Comparison of ENCODE assay signal across 16 cellular contexts in the genomic region with DNA sequence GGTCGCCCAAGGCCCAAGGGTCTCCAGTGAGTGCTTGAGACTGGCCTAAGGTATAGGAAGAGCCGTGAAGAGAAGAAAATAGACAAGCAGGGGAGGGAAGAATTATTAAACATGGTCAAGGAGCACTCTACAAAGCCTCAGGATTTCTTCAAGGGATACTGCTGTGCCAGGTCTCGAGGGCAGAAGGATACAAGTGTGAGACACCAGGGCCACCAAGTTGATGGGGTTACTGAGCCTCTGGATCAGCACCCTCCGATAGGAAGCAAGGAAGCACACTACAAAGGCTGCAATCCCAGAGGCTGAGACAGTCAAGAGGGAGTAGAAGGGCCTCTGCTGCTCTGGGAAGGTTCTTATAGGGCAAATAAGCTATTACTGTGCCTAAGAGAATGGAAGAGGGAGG. TPM values are rescaled to one million over a fixed set of nuclear protein-coding genes. Genes with fewer than 3 reads are reported as not detected.
DNase-seq lines count a peak whose midpoint lies in the region; ATAC-seq and TF ChIP-seq lines count a peak whose summit lies in the region.
"Had no signal": no experiment of that assay in that cellular context is flagged by ENCODE, and none has a peak within 500 bp of the region (broad histone marks: within the 10 kb centered on the region; RNA-seq: fewer than 3 reads in every experiment).

No MANE protein-coding gene starts in this region.

- no peak overlapping the region for H3K27ac ChIP-seq in foreskin keratinocyte
- H3K27ac ChIP-seq: 22Rv1, PC-9 had no signal

- H3K4me3 ChIP-seq in GM12865 (ENCODE audit: low read depth, low read length), result peak overlapping the region; percentile 62
- H3K4me3 ChIP-seq: PC-9 had no signal

- DNase-seq in T-helper 1 cell, result no peak
- DNase-seq in GM12865 (ENCODE audit: low read depth), result no peak
- no peak for DNase-seq in activated T-helper 1 cell treated with anti-CD3 and anti-CD28 coated beads, Interleukin-12 subunit alpha, Interleukin-12 subunit beta, Interleukin-2, Interleukin-4 antibody, amounts not matched to agents 30 ng/mL and 10 ng/mL and 1 ng/mL, durations not matched to agents 14 hours and 24 hours and 36 hours (ENCODE audit: low spot score)
- DNase-seq in neural crest cell (ENCODE audit: low read depth, low spot score), result no peak
- no peak for DNase-seq in COR-L47 (lab: John Stamatoyannopoulos, UW)
- DNase-seq in foreskin keratinocyte, result no peak
- DNase-seq: heart left ventricle, NCI-H2029 treated with DMSO at 0.1 percent for 48 hours, NCI-H524 treated with DMSO at 0.1 percent for 48 hours, PC-9, SK-N-SH had no signal

- no peaks in the 10 kb centered on the region for H3K9me3 Mint-ChIP-seq in T-helper 1 cell treated with Interleukin-12 subunit alpha and Interleukin-12 subunit beta and Interleukin-4 antibody, amounts not matched to agents 30 μg/mL and 1 μg/mL, for 36 hours
- no peaks in the 10 kb centered on the region for H3K9me3 Mint-ChIP-seq in activated T-helper 1 cell treated with anti-CD3 and anti-CD28 coated beads, Interleukin-12 subunit alpha, Interleukin-12 subunit beta, Interleukin-2, Interleukin-4 antibody, amounts not matched to agents 30 ng/mL and 10 ng/mL and 1 ng/mL, durations not matched to agents 14 hours and 24 hours and 36 hours
- H3K9me3 Mint-ChIP-seq in neural crest cell, result no peaks in the 10 kb centered on the region
- H3K9me3 Mint-ChIP-seq: WTC11 had no signal

- H3K36me3 Mint-ChIP-seq in T-helper 1 cell treated with Interleukin-12 subunit alpha and Interleukin-12 subunit beta and Interleukin-4 antibody, amounts not matched to agents 30 μg/mL and 1 μg/mL, for 36 hours (ENCODE audit: low read depth), result peaks cover 78% of the 10 kb centered on the region
- H3K36me3 Mint-ChIP-seq in activated T-helper 1 cell treated with anti-CD3 and anti-CD28 coated beads, Interleukin-12 subunit alpha, Interleukin-12 subunit beta, Interleukin-2, Interleukin-4 antibody, amounts not matched to agents 30 ng/mL and 10 ng/mL and 1 ng/mL, durations not matched to agents 14 hours and 24 hours and 36 hours (ENCODE audit: low read depth), result peaks cover 79% of the 10 kb centered on the region
- H3K36me3 Mint-ChIP-seq in neural crest cell (ENCODE audit: low read depth), result peaks cover 17% of the 10 kb centered on the region

- H3K27ac Mint-ChIP-seq in T-helper 1 cell treated with Interleukin-12 subunit alpha and Interleukin-12 subunit beta and Interleukin-4 antibody, amounts not matched to agents 30 μg/mL and 1 μg/mL, for 36 hours, result peak overlapping the region; percentile 94
- peak overlapping the region; percentile 98 for H3K27ac Mint-ChIP-seq in activated T-helper 1 cell treated with anti-CD3 and anti-CD28 coated beads, Interleukin-12 subunit alpha, Interleukin-12 subunit beta, Interleukin-2, Interleukin-4 antibody, amounts not matched to agents 30 ng/mL and 10 ng/mL and 1 ng/mL, durations not matched to agents 14 hours and 24 hours and 36 hours
- no peak overlapping the region for H3K27ac Mint-ChIP-seq in neural crest cell (ENCODE audit: unreplicated experiment)
- H3K27ac Mint-ChIP-seq: WTC11 had no signal

- TF ChIP-seq CTCF in GM12865 (IDR thresholded peaks at IDR 0.05; ENCODE audit: insufficient read depth, low read depth, low read length, missing control alignments) (no peak), neural crest cell (conservative IDR thresholded peaks at IDR 0.05) (no peak), foreskin keratinocyte (conservative IDR thresholded peaks at IDR 0.05) (no peak)

- H3K27me3 ChIP-seq in foreskin keratinocyte, result no peaks in the 10 kb centered on the region
- H3K27me3 ChIP-seq: heart left ventricle had no signal

- no peaks in the 10 kb centered on the region for H3K4me1 ChIP-seq in foreskin keratinocyte

- peaks cover 66% of the 10 kb centered on the region for H3K4me1 Mint-ChIP-seq in T-helper 1 cell treated with Interleukin-12 subunit alpha and Interleukin-12 subunit beta and Interleukin-4 antibody, amounts not matched to agents 30 μg/mL and 1 μg/mL, for 36 hours (ENCODE audit: low read depth)
- H3K4me1 Mint-ChIP-seq in activated T-helper 1 cell treated with anti-CD3 and anti-CD28 coated beads, Interleukin-12 subunit alpha, Interleukin-12 subunit beta, Interleukin-2, Interleukin-4 antibody, amounts not matched to agents 30 ng/mL and 10 ng/mL and 1 ng/mL, durations not matched to agents 14 hours and 24 hours and 36 hours (ENCODE audit: low read depth), result peaks cover 80% of the 10 kb centered on the region
- peaks cover 4% of the 10 kb centered on the region for H3K4me1 Mint-ChIP-seq in neural crest cell

- ATAC-seq in foreskin keratinocyte (no peak), HG03520 (IDR thresholded peaks at IDR 0.05; ENCODE audit: unreplicated experiment) (no peak)

- H3K4me3 Mint-ChIP-seq in T-helper 1 cell treated with Interleukin-12 subunit alpha and Interleukin-12 subunit beta and Interleukin-4 antibody, amounts not matched to agents 30 μg/mL and 1 μg/mL, for 36 hours, result peak overlapping the region; percentile 99
- peak overlapping the region; percentile 100 for H3K4me3 Mint-ChIP-seq in activated T-helper 1 cell treated with anti-CD3 and anti-CD28 coated beads, Interleukin-12 subunit alpha, Interleukin-12 subunit beta, Interleukin-2, Interleukin-4 antibody, amounts not matched to agents 30 ng/mL and 10 ng/mL and 1 ng/mL, durations not matched to agents 14 hours and 24 hours and 36 hours
- H3K4me3 Mint-ChIP-seq in neural crest cell, result peak overlapping the region; percentile 5
- H3K4me3 Mint-ChIP-seq: WTC11 had no signal

- intact Hi-C loops in activated T-helper 1 cell treated with anti-CD3 and anti-CD28 coated beads, Interleukin-12 subunit alpha, Interleukin-12 subunit beta, Interleukin-2, Interleukin-4 antibody, amounts not matched to agents 30 ng/mL and 10 ng/mL and 1 ng/mL, durations not matched to agents 14 hours and 24 hours and 36 hours (cut with micrococcal nuclease), result loop anchor here (2.0 kb wide), 1 partner anchor 37 kb away; no protein-coding TSS in a partner anchor

- no peaks in the 10 kb centered on the region for H3K27me3 Mint-ChIP-seq in T-helper 1 cell treated with Interleukin-12 subunit alpha and Interleukin-12 subunit beta and Interleukin-4 antibody, amounts not matched to agents 30 μg/mL and 1 μg/mL, for 36 hours (ENCODE audit: low read depth)
- peaks cover 2% of the 10 kb centered on the region for H3K27me3 Mint-ChIP-seq in activated T-helper 1 cell treated with anti-CD3 and anti-CD28 coated beads, Interleukin-12 subunit alpha, Interleukin-12 subunit beta, Interleukin-2, Interleukin-4 antibody, amounts not matched to agents 30 ng/mL and 10 ng/mL and 1 ng/mL, durations not matched to agents 14 hours and 24 hours and 36 hours (ENCODE audit: insufficient read depth)
- no peaks in the 10 kb centered on the region for H3K27me3 Mint-ChIP-seq in neural crest cell (ENCODE audit: low read depth)

RNA-seq across cellular contexts. Expression of a gene that starts 6.5 kb away (rescaled TPM):
- 138 and 142 TPM in 2 replicates for total RNA-seq in activated T-helper 1 cell treated with anti-CD3 and anti-CD28 coated beads, Interleukin-12 subunit alpha, Interleukin-12 subunit beta, Interleukin-2, Interleukin-4 antibody, amounts not matched to agents 30 ng/mL and 10 ng/mL and 1 ng/mL, durations not matched to agents 14 hours and 24 hours and 36 hours
- total RNA-seq in neural crest cell (79.1 and 83.8 TPM in 2 replicates), foreskin keratinocyte (70.1 and 73.0 TPM in 2 replicates)
- 118 and 127 TPM in 2 replicates for polyA plus RNA-seq in foreskin keratinocyte

RNA-seq across cellular contexts. Expression of a gene that starts 16.9 kb away (rescaled TPM):
- 31.4 and 35.1 TPM in 2 replicates for total RNA-seq in activated T-helper 1 cell treated with anti-CD3 and anti-CD28 coated beads, Interleukin-12 subunit alpha, Interleukin-12 subunit beta, Interleukin-2, Interleukin-4 antibody, amounts not matched to agents 30 ng/mL and 10 ng/mL and 1 ng/mL, durations not matched to agents 14 hours and 24 hours and 36 hours
- 27.9 and 30.5 TPM in 2 replicates for total RNA-seq in neural crest cell
- total RNA-seq in foreskin keratinocyte, result 0.37 and 0.74 TPM in 2 replicates
- 0.32 and 0.39 TPM in 2 replicates for polyA plus RNA-seq in foreskin keratinocyte
- total RNA-seq: dermis microvascular lymphatic vessel endothelial cell had no signal

Comparison
In these comparisons a context has a peak if more than half of its experiments do, and no peak if none do; other contexts are left out.
1. H3K4me3 Mint-ChIP-seq: peak in every context shown above with its lines; median percentile 100 in activated T-helper 1 cell treated with anti-CD3 and anti-CD28 coated beads, Interleukin-12 subunit alpha, Interleukin-12 subunit beta, Interleukin-2, Interleukin-4 antibody, amounts not matched to agents 30 ng/mL and 10 ng/mL and 1 ng/mL, durations not matched to agents 14 hours and 24 hours and 36 hours; 99 in T-helper 1 cell treated with Interleukin-12 subunit alpha and Interleukin-12 subunit beta and Interleukin-4 antibody, amounts not matched to agents 30 μg/mL and 1 μg/mL, for 36 hours; 5 in neural crest cell.
2. RNA of a gene that starts 16.9 kb away (total RNA-seq): 31.4 to 35.1 TPM in activated T-helper 1 cell treated with anti-CD3 and anti-CD28 coated beads, Interleukin-12 subunit alpha, Interleukin-12 subunit beta, Interleukin-2, Interleukin-4 antibody, amounts not matched to agents 30 ng/mL and 10 ng/mL and 1 ng/mL, durations not matched to agents 14 hours and 24 hours and 36 hours and 27.9 to 30.5 TPM in neural crest cell; 0.37 to 0.74 TPM in foreskin keratinocyte; every median in the first group is over 10 times any median in the second.